Comparison of ENCODE assay signal across 1 cellular context in genomic region chr3:48413086-48413485, GRCh38.
TF ChIP-seq lines count a peak whose summit lies in the region.

No MANE protein-coding gene starts in this region.

TF ChIP-seq in IMR-90, 13 proteins besides CTCF, POLR2A, EP300 and RAD21 (continued from another document):
- TF ChIP-seq USF2 (IDR thresholded peaks at IDR 0.05; ENCODE audit: low read depth, low read length) = no peak
- TF ChIP-seq MAFK (IDR thresholded peaks at IDR 0.05; ENCODE audit: low read depth, low read length) = no peak
- no peak for TF ChIP-seq RCOR1 (IDR thresholded peaks at IDR 0.05; ENCODE audit: insufficient replicate concordance, low read length)
- TF ChIP-seq RFX5 (IDR thresholded peaks at IDR 0.05; ENCODE audit: low read depth, low read length) = no peak
- TF ChIP-seq ELK1 (IDR thresholded peaks at IDR 0.05; ENCODE audit: borderline replicate concordance, low read depth, low read length) = no peak
- no peak for TF ChIP-seq CEBPB (IDR thresholded peaks at IDR 0.05; ENCODE audit: low read depth, low read length)
- no peak for TF ChIP-seq MXI1 (IDR thresholded peaks at IDR 0.05; ENCODE audit: borderline replicate concordance, low read depth, low read length)
- no peak for TF ChIP-seq FOS (IDR thresholded peaks at IDR 0.05; ENCODE audit: low read depth, low read length)
- TF ChIP-seq CHD1 (IDR thresholded peaks at IDR 0.05; ENCODE audit: low read depth, low read length) = no peak
TF ChIP-seq in IMR-90: peak in this region for 0.
